22 cellular contexts compared by ENCODE assay signal in genomic region chr6:112595201-112595600, GRCh38.
"Had no signal": no experiment of that assay in that cellular context is flagged by ENCODE, and none has a peak within 500 bp of the region (broad histone marks: within the 10 kb centered on the region; RNA-seq: fewer than 3 reads in every experiment).

No MANE protein-coding gene starts in this region.

- ATAC-seq: activated CD4-positive, CD25-positive, alpha-beta regulatory T cell treated with anti-CD3 and anti-CD28 coated beads, Interleukin-2, amount 50 U/mL, for 24 hours; activated CD8-positive, alpha-beta T cell treated with anti-CD3 and anti-CD28 coated beads for 36 hours; Panc1; Right ventricle myocardium inferior had no signal

- H3K9ac ChIP-seq: KMS-11, SK-N-SH had no signal

- H3K27ac ChIP-seq: KMS-11 had no signal

- H3K4me2 ChIP-seq: KMS-11, SK-N-SH had no signal

- DNase-seq: activated CD4-positive, alpha-beta T cell treated with anti-CD3 and anti-CD28 coated beads for 4 hours; activated CD8-positive, alpha-beta memory T cell treated with anti-CD3 and anti-CD28 coated beads, Interleukin-2, amount 50 U/mL, for 4 hours; activated CD8-positive, alpha-beta T cell treated with anti-CD3 and anti-CD28 coated beads for 36 hours; activated effector memory CD4-positive, alpha-beta T cell treated with Interleukin-2 at 50 U/mL for 16 hours; activated naive CD4-positive, alpha-beta T cell; aorta; cerebellar nuclear complex; MM.1S; NCI-H1105; NCI-H1436; NCI-H187; NCI-H2171; NCI-H345; NCI-H524 treated with DMSO at 0.1 percent for 48 hours; NCI-H748 treated with DMSO at 0.1 percent for 48 hours; RPMI8226; SK-N-SH; T-helper 1 cell had no signal

- H3K9me3 ChIP-seq: SK-N-SH had no signal
